Comparison of ENCODE assay signal across 24 cellular contexts in the genomic region with DNA sequence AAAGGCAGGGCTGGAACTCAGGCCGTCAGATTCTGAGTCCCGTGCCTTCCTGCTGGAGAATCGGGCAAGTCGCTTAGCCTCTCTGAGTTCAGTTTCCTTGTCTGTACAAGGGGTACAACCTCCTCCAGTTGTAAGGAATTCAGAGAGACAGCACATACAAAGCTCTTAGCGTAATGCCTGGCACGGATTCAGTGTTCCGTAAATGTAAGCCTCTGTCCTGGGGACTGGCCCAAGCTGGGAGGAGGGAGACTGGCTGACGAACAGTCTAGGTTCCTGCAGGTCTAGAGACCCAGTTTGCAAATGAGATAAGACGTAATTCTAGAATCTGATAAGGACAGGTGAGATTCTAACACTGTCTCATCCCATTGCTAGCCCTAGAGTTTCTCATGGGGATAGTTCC. TPM values are rescaled to one million over a fixed set of nuclear protein-coding genes. Genes with fewer than 3 reads are reported as not detected.
DNase-seq lines count a peak whose midpoint lies in the region; ATAC-seq and TF ChIP-seq lines count a peak whose summit lies in the region.
"Had no signal": no experiment of that assay in that cellular context is flagged by ENCODE, and none has a peak within 500 bp of the region (broad histone marks: within the 10 kb centered on the region; RNA-seq: fewer than 3 reads in every experiment).

No MANE protein-coding gene starts in this region.

- no peak overlapping the region for H2BK12ac ChIP-seq in mesenchymal stem cell (ENCODE audit: low read length in 2 of 2)

- no peak overlapping the region for H2BK5ac ChIP-seq in mesenchymal stem cell (ENCODE audit: low read depth, low read length, poor library complexity, severe bottlenecking)

- H2AK5ac ChIP-seq in mesenchymal stem cell (ENCODE audit: low read length, severe bottlenecking) = no peak overlapping the region

- peaks cover 68 to 86% (median 76%) of the 10 kb centered on the region in 10 experiments for H3K4me1 ChIP-seq in BLaER1 treated with 17β-estradiol and CSF1 and Interleukin-3, amounts not matched to agents 10 nM and 100 nM
- H3K4me1 ChIP-seq in endodermal cell (ENCODE audit: control insufficient read depth, insufficient read depth, low read length) (peaks cover 10% of the 10 kb centered on the region), stomach (peaks cover 0 to 5% (median 0%) of the 10 kb centered on the region in 4 donors), mesenchymal stem cell (ENCODE audit: control insufficient read depth, insufficient read depth, low read depth, low read length) (peaks cover 1% of the 10 kb centered on the region)
- H3K4me1 ChIP-seq: Peyer's patch had no signal

- WGBS in endodermal cell (ENCODE audit: insufficient coverage in 1 of 2, insufficient read length in 1 of 2), 2 experiments = 91 to 92% methylated on average over 6 to 9 of the region's 9 CpGs
- 77 to 85% (median 83%) methylated on average over 9 of the region's 9 CpGs for WGBS in stomach, 5 donors
- 95% methylated on average over 9 of the region's 9 CpGs for WGBS in mesenchymal stem cell

- peaks cover 51% of the 10 kb centered on the region for H3K79me1 ChIP-seq in mesenchymal stem cell (replicated peaks; ENCODE audit: low read length, poor library complexity, severe bottlenecking)

- H2BK120ac ChIP-seq in mesenchymal stem cell (ENCODE audit: low read depth, low read length) = no peak overlapping the region

- H4K8ac ChIP-seq in mesenchymal stem cell (ENCODE audit: low read length) = no peak overlapping the region

- H2BK15ac ChIP-seq in mesenchymal stem cell (ENCODE audit: low read depth, poor library complexity, severe bottlenecking) = no peak overlapping the region

- H3K4me2 ChIP-seq in BLaER1 treated with 17β-estradiol and CSF1 and Interleukin-3, amounts not matched to agents 10 nM and 100 nM = peak overlapping the region in 8 of 11 experiments; percentile 18 to 87 (median 78); a peak in 13 of 22 replicates
- no peak overlapping the region for H3K4me2 ChIP-seq in mesenchymal stem cell (ENCODE audit: low read length, poor library complexity, severe bottlenecking)

- no peak overlapping the region; a peak in 1 of 20 replicates for H3K4me3 ChIP-seq in BLaER1 treated with 17β-estradiol and CSF1 and Interleukin-3, amounts not matched to agents 10 nM and 100 nM
- H3K4me3 ChIP-seq in endodermal cell (ENCODE audit: low read length) = no peak overlapping the region
- no peak overlapping the region for H3K4me3 ChIP-seq in stomach
- H3K4me3 ChIP-seq in mesenchymal stem cell (ENCODE audit: insufficient read depth in 1 of 2, low read depth in 1 of 2, low read length in 2 of 2) = no peak overlapping the region
- H3K4me3 ChIP-seq: Peyer's patch had no signal

- no peak overlapping the region for H4K91ac ChIP-seq in mesenchymal stem cell (ENCODE audit: low read length)

- H3K27ac Mint-ChIP-seq in endodermal cell = peak overlapping the region; percentile 63

- peaks cover 74 to 99% (median 90%) of the 10 kb centered on the region in 11 experiments for H3K36me3 ChIP-seq in BLaER1 treated with 17β-estradiol and CSF1 and Interleukin-3, amounts not matched to agents 10 nM and 100 nM
- H3K36me3 ChIP-seq in endodermal cell (ENCODE audit: control insufficient read depth, insufficient read depth, low read length) (peaks cover 75% of the 10 kb centered on the region), stomach (peaks cover 58 to 100% (median 99%) of the 10 kb centered on the region in 4 donors), mesenchymal stem cell (ENCODE audit: control insufficient read depth in 1 of 2, insufficient read depth in 2 of 2, low read depth in 1 of 2, low read length in 2 of 2) (peaks cover 73 to 96% of the 10 kb centered on the region in 2 experiments)

- H3K4me3 Mint-ChIP-seq in endodermal cell = no peak overlapping the region
- H3K4me3 Mint-ChIP-seq: CD4-positive, CD25-positive, alpha-beta regulatory T cell had no signal

- H2AFZ ChIP-seq in mesenchymal stem cell (ENCODE audit: low read depth, low read length) = no peak overlapping the region

- ATAC-seq in HG03432 (IDR thresholded peaks at IDR 0.05; ENCODE audit: unreplicated experiment) = no peak

- no peak overlapping the region for H3K18ac ChIP-seq in mesenchymal stem cell (ENCODE audit: low read depth in 1 of 2, low read length in 2 of 2)

- peaks cover 15% of the 10 kb centered on the region for H3K4me1 Mint-ChIP-seq in endodermal cell

- peak overlapping the region in 6 of 11 experiments; percentile 40 to 73 (median 69); a peak in 9 of 22 replicates for H3K9ac ChIP-seq in BLaER1 treated with 17β-estradiol and CSF1 and Interleukin-3, amounts not matched to agents 10 nM and 100 nM
- no peak overlapping the region for H3K9ac ChIP-seq in endodermal cell (ENCODE audit: extremely low read depth, low read length, poor library complexity, severe bottlenecking)
- H3K9ac ChIP-seq in mesenchymal stem cell (ENCODE audit: low read length) = no peak overlapping the region

- no peak overlapping the region for H3K23ac ChIP-seq in mesenchymal stem cell (ENCODE audit: low read length in 2 of 2)

- intact Hi-C loops in stomach (cut with DNase I; ENCODE audit: low total_unique reads) = no loop called here

- H3K27ac ChIP-seq in BLaER1 treated with 17β-estradiol and CSF1 and Interleukin-3, amounts not matched to agents 10 nM and 100 nM = peak overlapping the region in 9 of 11 experiments; percentile 60 to 87 (median 77); a peak in 13 of 22 replicates
- H3K27ac ChIP-seq in endodermal cell (ENCODE audit: low read depth, low read length) (peak overlapping the region; percentile 9), stomach (peak overlapping the region in 3 of 5 donors; percentile 63 to 71 (median 71)), mesenchymal stem cell (ENCODE audit: low read length, poor library complexity, severe bottlenecking) (no peak overlapping the region)
- H3K27ac ChIP-seq: Peyer's patch had no signal

- no peaks in the 10 kb centered on the region for H3K9me3 Mint-ChIP-seq in endodermal cell
- H3K9me3 Mint-ChIP-seq: CD4-positive, CD25-positive, alpha-beta regulatory T cell had no signal

- no peak overlapping the region for H3K14ac ChIP-seq in mesenchymal stem cell (ENCODE audit: low read length in 2 of 2)

- TF ChIP-seq POLR2A in stomach (IDR thresholded peaks at IDR 0.05) = no peak

- no peaks in the 10 kb centered on the region for H3K27me3 Mint-ChIP-seq in endodermal cell (ENCODE audit: insufficient read depth)
- H3K27me3 Mint-ChIP-seq: CD4-positive, CD25-positive, alpha-beta regulatory T cell had no signal

- peaks cover 0 to 85% (median 57%) of the 10 kb centered on the region in 11 experiments; a peak in 16 of 22 replicates for H4K20me1 ChIP-seq in BLaER1 treated with 17β-estradiol and CSF1 and Interleukin-3, amounts not matched to agents 10 nM and 100 nM

- H3K4ac ChIP-seq in mesenchymal stem cell (ENCODE audit: low read depth in 1 of 2, low read length in 2 of 2) = no peak overlapping the region

- H3K36me3 Mint-ChIP-seq in endodermal cell (ENCODE audit: low read depth) = peaks cover 65% of the 10 kb centered on the region

- DNase-seq in endodermal cell (no peak), medulla oblongata (ENCODE audit: extremely low spot score) (peak; percentile 41), stomach (no peak), H4 (ENCODE audit: low spot score) (no peak), KBM-7 (no peak), mesenchymal stem cell (no peak)
- DNase-seq: AML-193; CD4-positive, CD25-positive, alpha-beta regulatory T cell; COR-L47; DMS79 treated with DMSO at 0.1 percent for 48 hours; H7; KG1; NCI-H1092 treated with DMSO at 0.1 percent for 48 hours; NCI-H146; NCI-H2029; NCI-H2227 treated with DMSO at 0.1 percent for 48 hours; NCI-H510A treated with DMSO at 0.1 percent for 48 hours; NCI-H774; Peyer's patch had no signal

- no peak for TF ChIP-seq EP300 in stomach (IDR thresholded peaks at IDR 0.05)

- H3K9me3 ChIP-seq in BLaER1 treated with 17β-estradiol and CSF1 and Interleukin-3, amounts not matched to agents 10 nM and 100 nM (replicated peaks in 1 of 11) = no peaks in the 10 kb centered on the region
- H3K9me3 ChIP-seq in endodermal cell (ENCODE audit: control insufficient read depth, low read length) = no peaks in the 10 kb centered on the region
- H3K9me3 ChIP-seq in stomach = no peaks in the 10 kb centered on the region
- no peaks in the 10 kb centered on the region for H3K9me3 ChIP-seq in mesenchymal stem cell (ENCODE audit: control insufficient read depth, low read length)
- H3K9me3 ChIP-seq: Peyer's patch had no signal

- H3K27me3 ChIP-seq in BLaER1 treated with 17β-estradiol and CSF1 and Interleukin-3, amounts not matched to agents 10 nM and 100 nM = no peaks in the 10 kb centered on the region
- no peaks in the 10 kb centered on the region for H3K27me3 ChIP-seq in endodermal cell (ENCODE audit: control insufficient read depth, insufficient read depth, low read length, poor library complexity, severe bottlenecking)
- no peaks in the 10 kb centered on the region for H3K27me3 ChIP-seq in stomach
- H3K27me3 ChIP-seq in mesenchymal stem cell (ENCODE audit: control insufficient read depth in 1 of 2, insufficient read depth in 1 of 2, low read length in 2 of 2) = no peaks in the 10 kb centered on the region
- H3K27me3 ChIP-seq: Peyer's patch had no signal

- in situ Hi-C loops in KBM-7 (cut with MboI; ENCODE audit: low pct_unique_long_range_greater_than_20kb, low sequenced_read_pairs) = no loop called here

- TF ChIP-seq CTCF in endodermal cell (conservative IDR thresholded peaks at IDR 0.05) (no peak), stomach (IDR thresholded peaks at IDR 0.05) (no peak)

RNA-seq across cellular contexts. Expression of a gene that starts 9.9 kb away (rescaled TPM):
- total RNA-seq in endodermal cell = 10 to 100 TPM; 55.1 to 70.5 TPM
- 48.4 TPM for polyA plus RNA-seq in endodermal cell (2013, experiment 1 of 2)
- 40.6 TPM for polyA plus RNA-seq in endodermal cell (2013, experiment 2 of 2)
- total RNA-seq in stomach = 100 to 1,000 TPM in 2 of 5 donors, 10 to 100 TPM in 2, 1 to 10 TPM in 1; 8.8 to 186 (median 53.2) TPM
- polyA plus RNA-seq in stomach = 10 to 100 TPM; 17.9 to 23.5 (median 23.3) TPM
- total RNA-seq in H4 (2014; rRNA removed; shearing (Covaris generic)) = 16.1 and 17.1 TPM in 2 replicates
- polyA plus RNA-seq in mesenchymal stem cell (2013, experiment 1 of 2) = 31.8 TPM
- polyA plus RNA-seq in mesenchymal stem cell (2013, experiment 2 of 2) = 31.8 TPM

RNA-seq across cellular contexts. Expression of a gene that starts 41.1 kb away (rescaled TPM):
- under 1 TPM in 1 of 2 donors, not detected in 1; 0.40 TPM for total RNA-seq in endodermal cell
- polyA plus RNA-seq in endodermal cell (2013, experiment 1 of 2) = not detected
- polyA plus RNA-seq in endodermal cell (2013, experiment 2 of 2) = not detected
- not detected for total RNA-seq in stomach
- not detected for polyA plus RNA-seq in stomach
- not detected in 2 replicates for total RNA-seq in H4 (2014; rRNA removed; shearing (Covaris generic))
- polyA plus RNA-seq in mesenchymal stem cell (2013, experiment 1 of 2) = not detected
- not detected for polyA plus RNA-seq in mesenchymal stem cell (2013, experiment 2 of 2)
- total RNA-seq: A172; CD4-positive, CD25-positive, alpha-beta regulatory T cell; H7; OCI-LY7; Peyer's patch had no signal
- polyA plus RNA-seq: AG04450; CD4-positive, CD25-positive, alpha-beta regulatory T cell had no signal

RNA-seq across cellular contexts. Expression of a gene that starts 43.0 kb away (rescaled TPM):
- total RNA-seq in endodermal cell (10 to 100 TPM in 1 of 2 donors, 1 to 10 TPM in 1; 9.7 to 13.6 TPM), stomach (10 to 100 TPM in 2 of 5 donors, 1 to 10 TPM in 3; 2.9 to 10.3 (median 8.8) TPM)
- 64.2 TPM for polyA plus RNA-seq in endodermal cell (2013, experiment 1 of 2)
- polyA plus RNA-seq in endodermal cell (2013, experiment 2 of 2) = 65.0 TPM
- polyA plus RNA-seq in stomach = 1 to 10 TPM; 3.9 to 5.4 (median 5.2) TPM
- 0.99 and 2.0 TPM in 2 replicates for total RNA-seq in H4 (2014; rRNA removed; shearing (Covaris generic))
- 2.0 TPM for polyA plus RNA-seq in mesenchymal stem cell (2013, experiment 1 of 2)
- polyA plus RNA-seq in mesenchymal stem cell (2013, experiment 2 of 2) = 2.1 TPM

Comparison
In these comparisons a context has a peak if more than half of its experiments do, and no peak if none do; other contexts are left out.
1. H3K9ac ChIP-seq: peak in BLaER1 treated with 17β-estradiol and CSF1 and Interleukin-3, amounts not matched to agents 10 nM and 100 nM (6 of 11); none in endodermal cell (single experiment) and mesenchymal stem cell (single experiment).